Comparison of ENCODE assay signal across 1 cellular context in the genomic region with DNA sequence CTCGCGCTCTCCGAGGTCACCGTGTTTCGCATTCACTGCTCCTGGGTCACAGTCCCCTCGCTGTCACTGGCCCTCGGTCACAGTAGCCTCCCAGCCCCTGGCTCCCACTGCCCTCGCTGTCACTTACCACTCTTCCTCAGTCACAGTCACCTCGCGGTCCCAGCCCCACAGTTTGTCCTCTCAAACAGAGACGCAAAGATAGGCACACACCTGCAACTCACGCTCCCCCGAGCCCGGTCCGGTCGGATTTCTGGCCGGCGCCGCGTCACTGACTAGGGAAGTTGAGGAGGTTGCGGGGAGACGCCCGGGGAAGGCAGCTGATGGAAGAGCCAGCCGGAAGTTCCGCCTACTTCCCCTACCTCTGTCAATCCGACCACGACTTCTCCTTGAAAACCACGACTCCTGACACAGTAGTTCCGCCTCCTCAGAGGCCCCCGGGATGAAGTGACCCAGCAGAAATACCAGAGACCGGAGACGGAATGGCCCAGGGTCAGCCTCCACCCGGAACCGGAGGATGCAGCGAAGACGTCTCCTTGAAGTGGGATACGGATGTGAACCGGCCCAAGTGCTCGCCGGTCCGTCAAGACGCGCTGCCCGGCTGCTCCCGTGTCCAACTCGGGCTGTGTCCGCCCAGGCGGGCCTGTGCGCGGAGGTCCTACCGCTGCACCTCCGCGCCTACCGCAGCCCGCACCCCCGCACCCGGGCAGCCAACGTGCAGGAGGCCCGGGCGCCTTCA.
TF ChIP-seq lines count a peak whose summit lies in the region.

A gene (minus strand): TSS at position 322 of the 736 bp plus-strand sequence. CDS start 17,195 bp downstream, outside the sequence.

TF ChIP-seq in H1, 55 proteins besides CTCF, POLR2A, EP300 and RAD21:
- TF ChIP-seq POLR2AphosphoS5 (IDR thresholded peaks at IDR 0.05; ENCODE audit: low read depth, low read length) (0 out of 2 replicates have a peak, but pooled peaks have one; percentile 81), RXRA (IDR thresholded peaks at IDR 0.05; ENCODE audit: insufficient read depth, low read depth, low read length) (no peak), TEAD4 (IDR thresholded peaks at IDR 0.05; ENCODE audit: low read depth, low read length) (peak; percentile 53; the same call in 1 of the 2 replicates), RNF2 (IDR thresholded peaks at IDR 0.05; ENCODE audit: borderline replicate concordance, low read depth, low read length, missing control alignments, poor library complexity, severe bottlenecking) (no peak), TBP (IDR thresholded peaks at IDR 0.05; ENCODE audit: low read depth, low read length) (peak; percentile 91), CBX5 (IDR thresholded peaks at IDR 0.05; ENCODE audit: low read depth, low read length) (no peak), JUN (IDR thresholded peaks at IDR 0.05; ENCODE audit: low read depth, low read length) (no peak), NRF1 (IDR thresholded peaks at IDR 0.05; ENCODE audit: low read depth, low read length) (no peak), SUZ12 (IDR thresholded peaks at IDR 0.05; ENCODE audit: low read length) (no peak), KDM1A (IDR thresholded peaks at IDR 0.05; ENCODE audit: borderline replicate concordance, low read length) (no peak), GABPA (IDR thresholded peaks at IDR 0.05; ENCODE audit: borderline replicate concordance, insufficient read depth, low read length) (peak; percentile 95), CEBPB (IDR thresholded peaks at IDR 0.05; ENCODE audit: low read depth, low read length) (no peak), BCL11A (IDR thresholded peaks at IDR 0.05; ENCODE audit: low read depth in 2 of 2, low read length in 2 of 2) (no peak), SIX5 (IDR thresholded peaks at IDR 0.05; ENCODE audit: low read depth, low read length) (0 out of 2 replicates have a peak, but pooled peaks have one; percentile 1), GTF2F1 (IDR thresholded peaks at IDR 0.05; ENCODE audit: borderline replicate concordance, low read depth, low read length) (0 out of 2 replicates have a peak, but pooled peaks have one; percentile 46), EGR1 (IDR thresholded peaks at IDR 0.05; ENCODE audit: borderline replicate concordance, low read depth, low read length) (peak; percentile 75), TCF12 (IDR thresholded peaks at IDR 0.05; ENCODE audit: low read depth, low read length) (no peak), JUND (IDR thresholded peaks at IDR 0.05; ENCODE audit: low read length) (peak; percentile 58), MAFK (IDR thresholded peaks at IDR 0.05; ENCODE audit: low read depth, low read length) (peak; percentile 83), CHD2 (IDR thresholded peaks at IDR 0.05; ENCODE audit: low read length) (no peak), KDM4A (IDR thresholded peaks at IDR 0.05; ENCODE audit: low read depth, low read length, severe bottlenecking) (peak; percentile 53), ASH2L (IDR thresholded peaks at IDR 0.05; ENCODE audit: low read length) (peak; percentile 95), HDAC6 (IDR thresholded peaks at IDR 0.05; ENCODE audit: low read depth, low read length) (no peak), BRCA1 (IDR thresholded peaks at IDR 0.05; ENCODE audit: low read depth, low read length) (no peak), HDAC2 (IDR thresholded peaks at IDR 0.05; ENCODE audit: borderline replicate concordance in 1 of 2, low read depth in 2 of 2, low read length in 2 of 2) (no peak; a peak in 1 of 4 replicates), KDM5A (IDR thresholded peaks at IDR 0.05; ENCODE audit: low read length) (peak; percentile 19; the same call in 1 of the 2 replicates), NANOG (IDR thresholded peaks at IDR 0.05; ENCODE audit: insufficient read depth, low read depth, low read length, poor library complexity, severe bottlenecking) (no peak), SP2 (IDR thresholded peaks at IDR 0.05; ENCODE audit: low read length) (peak; percentile 18; the same call in 1 of the 2 replicates), RBBP5 (IDR thresholded peaks at IDR 0.05; ENCODE audit: borderline replicate concordance, low read depth, low read length) (peak; percentile 77; the same call in 1 of the 2 replicates), ZNF274 (IDR thresholded peaks at IDR 0.05; ENCODE audit: borderline replicate concordance, extremely low read depth, low read length) (no peak), TAF1 (IDR thresholded peaks at IDR 0.05; ENCODE audit: low read depth, low read length) (peak; percentile 87), BACH1 (IDR thresholded peaks at IDR 0.05; ENCODE audit: low read length) (peak; percentile 92), SAP30 (IDR thresholded peaks at IDR 0.05; ENCODE audit: insufficient read depth, insufficient replicate concordance, low read length) (peak; percentile 96), CHD1 (IDR thresholded peaks at IDR 0.05; ENCODE audit: low read depth, low read length) (no peak), TAF7 (optimal IDR thresholded peaks at IDR 0.05; ENCODE audit: borderline replicate concordance, low read depth, low read length) (peak; percentile 65), SP4 (IDR thresholded peaks at IDR 0.05; ENCODE audit: low read length) (peak; percentile 74), CREB1 (IDR thresholded peaks at IDR 0.05) (peak; percentile 76; the same call in 1 of the 2 replicates), POU5F1 (IDR thresholded peaks at IDR 0.05; ENCODE audit: low read depth, low read length) (no peak), CTBP2 (IDR thresholded peaks at IDR 0.05; ENCODE audit: borderline replicate concordance, insufficient read depth, insufficient read length, low read length) (peak; percentile 80), PHF8 (conservative IDR thresholded peaks at IDR 0.05; ENCODE audit: low read depth, low read length) (peak; percentile 90), SP1 (IDR thresholded peaks at IDR 0.05; ENCODE audit: low read depth, low read length) (peak; percentile 57; the same call in 1 of the 2 replicates), SIRT6 (IDR thresholded peaks at IDR 0.05; ENCODE audit: low read length) (no peak), YY1 (IDR thresholded peaks at IDR 0.05; ENCODE audit: low read depth, low read length) (no peak), SRF (IDR thresholded peaks at IDR 0.05; ENCODE audit: low read depth, low read length) (no peak), RFX5 (IDR thresholded peaks at IDR 0.05; ENCODE audit: borderline replicate concordance, low read depth, low read length) (no peak), SIN3A (conservative IDR thresholded peaks at IDR 0.05 in 1 of 2, IDR thresholded peaks at IDR 0.05 in 1 of 2; ENCODE audit: low read depth in 1 of 2, low read length in 2 of 2) (peak; percentile 77 to 97; a peak in 2 of 4 replicates)
- TF ChIP-seq, protein P1, sequence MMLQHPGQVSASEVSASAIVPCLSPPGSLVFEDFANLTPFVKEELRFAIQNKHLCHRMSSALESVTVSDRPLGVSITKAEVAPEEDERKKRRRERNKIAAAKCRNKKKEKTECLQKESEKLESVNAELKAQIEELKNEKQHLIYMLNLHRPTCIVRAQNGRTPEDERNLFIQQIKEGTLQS (IDR thresholded peaks at IDR 0.05; ENCODE audit: insufficient read depth, low read depth, low read length): no peak
- TF ChIP-seq, protein P2, sequence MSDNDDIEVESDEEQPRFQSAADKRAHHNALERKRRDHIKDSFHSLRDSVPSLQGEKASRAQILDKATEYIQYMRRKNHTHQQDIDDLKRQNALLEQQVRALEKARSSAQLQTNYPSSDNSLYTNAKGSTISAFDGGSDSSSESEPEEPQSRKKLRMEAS (IDR thresholded peaks at IDR 0.05): peak; percentile 18; the same call in 1 of the 2 replicates
- TF ChIP-seq, protein P3, sequence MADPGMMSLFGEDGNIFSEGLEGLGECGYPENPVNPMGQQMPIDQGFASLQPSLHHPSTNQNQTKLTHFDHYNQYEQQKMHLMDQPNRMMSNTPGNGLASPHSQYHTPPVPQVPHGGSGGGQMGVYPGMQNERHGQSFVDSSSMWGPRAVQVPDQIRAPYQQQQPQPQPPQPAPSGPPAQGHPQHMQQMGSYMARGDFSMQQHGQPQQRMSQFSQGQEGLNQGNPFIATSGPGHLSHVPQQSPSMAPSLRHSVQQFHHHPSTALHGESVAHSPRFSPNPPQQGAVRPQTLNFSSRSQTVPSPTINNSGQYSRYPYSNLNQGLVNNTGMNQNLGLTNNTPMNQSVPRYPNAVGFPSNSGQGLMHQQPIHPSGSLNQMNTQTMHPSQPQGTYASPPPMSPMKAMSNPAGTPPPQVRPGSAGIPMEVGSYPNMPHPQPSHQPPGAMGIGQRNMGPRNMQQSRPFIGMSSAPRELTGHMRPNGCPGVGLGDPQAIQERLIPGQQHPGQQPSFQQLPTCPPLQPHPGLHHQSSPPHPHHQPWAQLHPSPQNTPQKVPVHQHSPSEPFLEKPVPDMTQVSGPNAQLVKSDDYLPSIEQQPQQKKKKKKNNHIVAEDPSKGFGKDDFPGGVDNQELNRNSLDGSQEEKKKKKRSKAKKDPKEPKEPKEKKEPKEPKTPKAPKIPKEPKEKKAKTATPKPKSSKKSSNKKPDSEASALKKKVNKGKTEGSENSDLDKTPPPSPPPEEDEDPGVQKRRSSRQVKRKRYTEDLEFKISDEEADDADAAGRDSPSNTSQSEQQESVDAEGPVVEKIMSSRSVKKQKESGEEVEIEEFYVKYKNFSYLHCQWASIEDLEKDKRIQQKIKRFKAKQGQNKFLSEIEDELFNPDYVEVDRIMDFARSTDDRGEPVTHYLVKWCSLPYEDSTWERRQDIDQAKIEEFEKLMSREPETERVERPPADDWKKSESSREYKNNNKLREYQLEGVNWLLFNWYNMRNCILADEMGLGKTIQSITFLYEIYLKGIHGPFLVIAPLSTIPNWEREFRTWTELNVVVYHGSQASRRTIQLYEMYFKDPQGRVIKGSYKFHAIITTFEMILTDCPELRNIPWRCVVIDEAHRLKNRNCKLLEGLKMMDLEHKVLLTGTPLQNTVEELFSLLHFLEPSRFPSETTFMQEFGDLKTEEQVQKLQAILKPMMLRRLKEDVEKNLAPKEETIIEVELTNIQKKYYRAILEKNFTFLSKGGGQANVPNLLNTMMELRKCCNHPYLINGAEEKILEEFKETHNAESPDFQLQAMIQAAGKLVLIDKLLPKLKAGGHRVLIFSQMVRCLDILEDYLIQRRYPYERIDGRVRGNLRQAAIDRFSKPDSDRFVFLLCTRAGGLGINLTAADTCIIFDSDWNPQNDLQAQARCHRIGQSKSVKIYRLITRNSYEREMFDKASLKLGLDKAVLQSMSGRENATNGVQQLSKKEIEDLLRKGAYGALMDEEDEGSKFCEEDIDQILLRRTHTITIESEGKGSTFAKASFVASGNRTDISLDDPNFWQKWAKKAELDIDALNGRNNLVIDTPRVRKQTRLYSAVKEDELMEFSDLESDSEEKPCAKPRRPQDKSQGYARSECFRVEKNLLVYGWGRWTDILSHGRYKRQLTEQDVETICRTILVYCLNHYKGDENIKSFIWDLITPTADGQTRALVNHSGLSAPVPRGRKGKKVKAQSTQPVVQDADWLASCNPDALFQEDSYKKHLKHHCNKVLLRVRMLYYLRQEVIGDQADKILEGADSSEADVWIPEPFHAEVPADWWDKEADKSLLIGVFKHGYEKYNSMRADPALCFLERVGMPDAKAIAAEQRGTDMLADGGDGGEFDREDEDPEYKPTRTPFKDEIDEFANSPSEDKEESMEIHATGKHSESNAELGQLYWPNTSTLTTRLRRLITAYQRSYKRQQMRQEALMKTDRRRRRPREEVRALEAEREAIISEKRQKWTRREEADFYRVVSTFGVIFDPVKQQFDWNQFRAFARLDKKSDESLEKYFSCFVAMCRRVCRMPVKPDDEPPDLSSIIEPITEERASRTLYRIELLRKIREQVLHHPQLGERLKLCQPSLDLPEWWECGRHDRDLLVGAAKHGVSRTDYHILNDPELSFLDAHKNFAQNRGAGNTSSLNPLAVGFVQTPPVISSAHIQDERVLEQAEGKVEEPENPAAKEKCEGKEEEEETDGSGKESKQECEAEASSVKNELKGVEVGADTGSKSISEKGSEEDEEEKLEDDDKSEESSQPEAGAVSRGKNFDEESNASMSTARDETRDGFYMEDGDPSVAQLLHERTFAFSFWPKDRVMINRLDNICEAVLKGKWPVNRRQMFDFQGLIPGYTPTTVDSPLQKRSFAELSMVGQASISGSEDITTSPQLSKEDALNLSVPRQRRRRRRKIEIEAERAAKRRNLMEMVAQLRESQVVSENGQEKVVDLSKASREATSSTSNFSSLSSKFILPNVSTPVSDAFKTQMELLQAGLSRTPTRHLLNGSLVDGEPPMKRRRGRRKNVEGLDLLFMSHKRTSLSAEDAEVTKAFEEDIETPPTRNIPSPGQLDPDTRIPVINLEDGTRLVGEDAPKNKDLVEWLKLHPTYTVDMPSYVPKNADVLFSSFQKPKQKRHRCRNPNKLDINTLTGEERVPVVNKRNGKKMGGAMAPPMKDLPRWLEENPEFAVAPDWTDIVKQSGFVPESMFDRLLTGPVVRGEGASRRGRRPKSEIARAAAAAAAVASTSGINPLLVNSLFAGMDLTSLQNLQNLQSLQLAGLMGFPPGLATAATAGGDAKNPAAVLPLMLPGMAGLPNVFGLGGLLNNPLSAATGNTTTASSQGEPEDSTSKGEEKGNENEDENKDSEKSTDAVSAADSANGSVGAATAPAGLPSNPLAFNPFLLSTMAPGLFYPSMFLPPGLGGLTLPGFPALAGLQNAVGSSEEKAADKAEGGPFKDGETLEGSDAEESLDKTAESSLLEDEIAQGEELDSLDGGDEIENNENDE (IDR thresholded peaks at IDR 0.05; ENCODE audit: insufficient replicate concordance, low read length): no peak
